In genomic region chr11:93952082-93952780, GRCh38 we compare ENCODE assay signal across 1 cellular context.
TF ChIP-seq lines count a peak whose summit lies in the region.

No MANE protein-coding gene starts in this region.

TF ChIP-seq in HepG2, 621 proteins besides CTCF, POLR2A, EP300 and RAD21 (continued from another document and continues in another):
- no peak for TF ChIP-seq CEBPZ (IDR thresholded peaks at IDR 0.05; ENCODE audit: low read length)
- TF ChIP-seq ZSCAN25 (CRISPR knock-in tag; IDR thresholded peaks at IDR 0.05): peak; percentile 39; the same call in 1 of the 2 replicates
- TF ChIP-seq, protein P1, sequence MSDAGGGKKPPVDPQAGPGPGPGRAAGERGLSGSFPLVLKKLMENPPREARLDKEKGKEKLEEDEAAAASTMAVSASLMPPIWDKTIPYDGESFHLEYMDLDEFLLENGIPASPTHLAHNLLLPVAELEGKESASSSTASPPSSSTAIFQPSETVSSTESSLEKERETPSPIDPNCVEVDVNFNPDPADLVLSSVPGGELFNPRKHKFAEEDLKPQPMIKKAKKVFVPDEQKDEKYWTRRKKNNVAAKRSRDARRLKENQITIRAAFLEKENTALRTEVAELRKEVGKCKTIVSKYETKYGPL (CRISPR knock-in tag; IDR thresholded peaks at IDR 0.05): no peak
- no peak for TF ChIP-seq ZFY (CRISPR knock-in tag; IDR thresholded peaks at IDR 0.05)
- no peak for TF ChIP-seq ZNF776 (CRISPR knock-in tag; IDR thresholded peaks at IDR 0.05)
- TF ChIP-seq ZSCAN29 (CRISPR knock-in tag; conservative IDR thresholded peaks at IDR 0.05): no peak
- no peak for TF ChIP-seq ZNF441 (CRISPR knock-in tag; IDR thresholded peaks at IDR 0.05; ENCODE audit: borderline replicate concordance)
- TF ChIP-seq NCOA5 (CRISPR knock-in tag; IDR thresholded peaks at IDR 0.05): no peak
- no peak for TF ChIP-seq ZBTB7B (CRISPR knock-in tag; IDR thresholded peaks at IDR 0.05)
- no peak for TF ChIP-seq TEAD2 (CRISPR knock-in tag; IDR thresholded peaks at IDR 0.05)
- no peak for TF ChIP-seq RBM22 (optimal IDR thresholded peaks at IDR 0.05; ENCODE audit: low read length)
- TF ChIP-seq DNMT3B (CRISPR knock-in tag; conservative IDR thresholded peaks at IDR 0.05): no peak
- TF ChIP-seq ZNF850 (CRISPR knock-in tag; conservative IDR thresholded peaks at IDR 0.05): no peak
- no peak for TF ChIP-seq PATZ1 (CRISPR knock-in tag; IDR thresholded peaks at IDR 0.05)
- no peak for TF ChIP-seq SP140L (CRISPR knock-in tag; IDR thresholded peaks at IDR 0.05; ENCODE audit: borderline replicate concordance)
- TF ChIP-seq ZNF720 (CRISPR knock-in tag; IDR thresholded peaks at IDR 0.05): no peak
- peak; percentile 78 for TF ChIP-seq ZNF644 (CRISPR knock-in tag; IDR thresholded peaks at IDR 0.05; ENCODE audit: low read depth)
- no peak for TF ChIP-seq HMGXB4 (CRISPR knock-in tag; IDR thresholded peaks at IDR 0.05; ENCODE audit: borderline replicate concordance in 1 of 2, low read depth in 1 of 2)
- no peak for TF ChIP-seq NPAS2 (CRISPR knock-in tag; IDR thresholded peaks at IDR 0.05; ENCODE audit: borderline replicate concordance)
- TF ChIP-seq FOXO1 (CRISPR knock-in tag; IDR thresholded peaks at IDR 0.05): peak; percentile 58; the same call in 1 of the 2 replicates
- TF ChIP-seq GABPA (IDR thresholded peaks at IDR 0.05; ENCODE audit: low read depth, low read length): no peak
- TF ChIP-seq GABPA (CRISPR knock-in tag; IDR thresholded peaks at IDR 0.05; ENCODE audit: low read depth): no peak
- TF ChIP-seq SALL1 (CRISPR knock-in tag; IDR thresholded peaks at IDR 0.05): peak; percentile 89
- TF ChIP-seq KDM5A (IDR thresholded peaks at IDR 0.05; ENCODE audit: borderline replicate concordance, low read length): no peak
- no peak for TF ChIP-seq RBAK (CRISPR knock-in tag; IDR thresholded peaks at IDR 0.05)
- no peak for TF ChIP-seq ZNF597 (CRISPR knock-in tag; IDR thresholded peaks at IDR 0.05)
- no peak for TF ChIP-seq TSC22D2 (CRISPR knock-in tag; IDR thresholded peaks at IDR 0.05; ENCODE audit: borderline replicate concordance)
- TF ChIP-seq CHD2 (IDR thresholded peaks at IDR 0.05; ENCODE audit: low read depth, low read length): no peak
- TF ChIP-seq BRCA1 (CRISPR knock-in tag; IDR thresholded peaks at IDR 0.05): no peak
- TF ChIP-seq ZFP90 (CRISPR knock-in tag; IDR thresholded peaks at IDR 0.05; ENCODE audit: borderline replicate concordance): no peak
- no peak; the same call in 1 of the 2 replicates for TF ChIP-seq IKZF5 (CRISPR knock-in tag; IDR thresholded peaks at IDR 0.05)
- no peak for TF ChIP-seq TBP (CRISPR knock-in tag; IDR thresholded peaks at IDR 0.05)
- TF ChIP-seq ZNF234 (CRISPR knock-in tag; conservative IDR thresholded peaks at IDR 0.05): no peak
- TF ChIP-seq KAT8 (CRISPR knock-in tag; IDR thresholded peaks at IDR 0.05): no peak
- TF ChIP-seq ZNF333 (CRISPR knock-in tag; IDR thresholded peaks at IDR 0.05; ENCODE audit: borderline replicate concordance): no peak
- TF ChIP-seq LCORL (IDR thresholded peaks at IDR 0.05): no peak; the same call in 1 of the 2 replicates
- peak; percentile 35 for TF ChIP-seq LCORL (CRISPR knock-in tag; IDR thresholded peaks at IDR 0.05)
- no peak for TF ChIP-seq ZNF329 (CRISPR knock-in tag; IDR thresholded peaks at IDR 0.05; ENCODE audit: low read depth)
- TF ChIP-seq, protein P2, sequence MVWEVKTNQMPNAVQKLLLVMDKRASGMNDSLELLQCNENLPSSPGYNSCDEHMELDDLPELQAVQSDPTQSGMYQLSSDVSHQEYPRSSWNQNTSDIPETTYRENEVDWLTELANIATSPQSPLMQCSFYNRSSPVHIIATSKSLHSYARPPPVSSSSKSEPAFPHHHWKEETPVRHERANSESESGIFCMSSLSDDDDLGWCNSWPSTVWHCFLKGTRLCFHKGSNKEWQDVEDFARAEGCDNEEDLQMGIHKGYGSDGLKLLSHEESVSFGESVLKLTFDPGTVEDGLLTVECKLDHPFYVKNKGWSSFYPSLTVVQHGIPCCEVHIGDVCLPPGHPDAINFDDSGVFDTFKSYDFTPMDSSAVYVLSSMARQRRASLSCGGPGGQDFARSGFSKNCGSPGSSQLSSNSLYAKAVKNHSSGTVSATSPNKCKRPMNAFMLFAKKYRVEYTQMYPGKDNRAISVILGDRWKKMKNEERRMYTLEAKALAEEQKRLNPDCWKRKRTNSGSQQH (CRISPR knock-in tag; IDR thresholded peaks at IDR 0.05; ENCODE audit: low read depth): no peak
- no peak for TF ChIP-seq TCF7L2 (IDR thresholded peaks at IDR 0.05; ENCODE audit: low read depth, low read length)
- TF ChIP-seq KDM5B (CRISPR knock-in tag; IDR thresholded peaks at IDR 0.05; ENCODE audit: borderline replicate concordance): no peak
- TF ChIP-seq SOX6 (IDR thresholded peaks at IDR 0.05): no peak
- peak; percentile 14; the same call in 1 of the 2 replicates for TF ChIP-seq SOX6 (CRISPR knock-in tag; IDR thresholded peaks at IDR 0.05)
- no peak for TF ChIP-seq JUN (CRISPR knock-in tag; IDR thresholded peaks at IDR 0.05)
- TF ChIP-seq, protein P3, sequence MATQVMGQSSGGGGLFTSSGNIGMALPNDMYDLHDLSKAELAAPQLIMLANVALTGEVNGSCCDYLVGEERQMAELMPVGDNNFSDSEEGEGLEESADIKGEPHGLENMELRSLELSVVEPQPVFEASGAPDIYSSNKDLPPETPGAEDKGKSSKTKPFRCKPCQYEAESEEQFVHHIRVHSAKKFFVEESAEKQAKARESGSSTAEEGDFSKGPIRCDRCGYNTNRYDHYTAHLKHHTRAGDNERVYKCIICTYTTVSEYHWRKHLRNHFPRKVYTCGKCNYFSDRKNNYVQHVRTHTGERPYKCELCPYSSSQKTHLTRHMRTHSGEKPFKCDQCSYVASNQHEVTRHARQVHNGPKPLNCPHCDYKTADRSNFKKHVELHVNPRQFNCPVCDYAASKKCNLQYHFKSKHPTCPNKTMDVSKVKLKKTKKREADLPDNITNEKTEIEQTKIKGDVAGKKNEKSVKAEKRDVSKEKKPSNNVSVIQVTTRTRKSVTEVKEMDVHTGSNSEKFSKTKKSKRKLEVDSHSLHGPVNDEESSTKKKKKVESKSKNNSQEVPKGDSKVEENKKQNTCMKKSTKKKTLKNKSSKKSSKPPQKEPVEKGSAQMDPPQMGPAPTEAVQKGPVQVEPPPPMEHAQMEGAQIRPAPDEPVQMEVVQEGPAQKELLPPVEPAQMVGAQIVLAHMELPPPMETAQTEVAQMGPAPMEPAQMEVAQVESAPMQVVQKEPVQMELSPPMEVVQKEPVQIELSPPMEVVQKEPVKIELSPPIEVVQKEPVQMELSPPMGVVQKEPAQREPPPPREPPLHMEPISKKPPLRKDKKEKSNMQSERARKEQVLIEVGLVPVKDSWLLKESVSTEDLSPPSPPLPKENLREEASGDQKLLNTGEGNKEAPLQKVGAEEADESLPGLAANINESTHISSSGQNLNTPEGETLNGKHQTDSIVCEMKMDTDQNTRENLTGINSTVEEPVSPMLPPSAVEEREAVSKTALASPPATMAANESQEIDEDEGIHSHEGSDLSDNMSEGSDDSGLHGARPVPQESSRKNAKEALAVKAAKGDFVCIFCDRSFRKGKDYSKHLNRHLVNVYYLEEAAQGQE (IDR thresholded peaks at IDR 0.05; ENCODE audit: borderline replicate concordance in 1 of 2, low read depth in 1 of 2, low read length in 2 of 2): no peak
- TF ChIP-seq ZNF775 (CRISPR knock-in tag; IDR thresholded peaks at IDR 0.05; ENCODE audit: borderline replicate concordance): no peak
- TF ChIP-seq SMARCC2 (IDR thresholded peaks at IDR 0.05): no peak
- TF ChIP-seq ZNF496 (CRISPR knock-in tag; IDR thresholded peaks at IDR 0.05; ENCODE audit: insufficient replicate concordance): no peak
- 0 out of 2 replicates have a peak, but pooled peaks have one; percentile 23 for TF ChIP-seq FOXA3 (CRISPR knock-in tag; IDR thresholded peaks at IDR 0.05)
- TF ChIP-seq CREB1 (IDR thresholded peaks at IDR 0.05): peak; percentile 73
- no peak for TF ChIP-seq CREB1 (CRISPR knock-in tag; IDR thresholded peaks at IDR 0.05)
- TF ChIP-seq ZNF605 (CRISPR knock-in tag; IDR thresholded peaks at IDR 0.05): no peak
- TF ChIP-seq CBX1 (IDR thresholded peaks at IDR 0.05; ENCODE audit: low read depth): no peak
- TF ChIP-seq ZNF446 (CRISPR knock-in tag; IDR thresholded peaks at IDR 0.05): no peak
